20 cellular contexts compared by ENCODE assay signal in genomic region chr9:112780637-112781036, GRCh38. TPM values are rescaled to one million over a fixed set of nuclear protein-coding genes. Genes with fewer than 3 reads are reported as not detected.
DNase-seq lines count a peak whose midpoint lies in the region; ATAC-seq and TF ChIP-seq lines count a peak whose summit lies in the region.
"Had no signal": no experiment of that assay in that cellular context is flagged by ENCODE, and none has a peak within 500 bp of the region (broad histone marks: within the 10 kb centered on the region; RNA-seq: fewer than 3 reads in every experiment).

No MANE protein-coding gene starts in this region.

- no peaks in the 10 kb centered on the region for H3F3A ChIP-seq in SK-N-SH (replicated peaks; ENCODE audit: insufficient read depth)

- intact Hi-C loops in natural killer cell (cut with micrococcal nuclease) = no loop called here
- intact Hi-C loops in activated CD4-positive, alpha-beta memory T cell treated with anti-CD3 and anti-CD28 coated beads for 36 hours (cut with micrococcal nuclease) = no loop called here

- H3K27ac Mint-ChIP-seq in natural killer cell = no peak overlapping the region
- no peak overlapping the region for H3K27ac Mint-ChIP-seq in activated CD4-positive, alpha-beta memory T cell treated with anti-CD3 and anti-CD28 coated beads for 36 hours

- ATAC-seq in SK-N-SH treated with all-trans-retinoic acid at 6 μM for 48 hours (peak; percentile 31; the same call in 2 of the 3 replicates), natural killer cell (no peak)
- ATAC-seq: HepG2, Panc1, Right ventricle myocardium inferior had no signal

- CTCF ChIA-PET in SK-N-SH (lab: Yijun Ruan, JAX) = no interaction called here
- CTCF ChIA-PET in activated CD4-positive, alpha-beta memory T cell treated with anti-CD3 and anti-CD28 coated beads for 36 hours (lab: Charles Lee) = no interaction called here

- 78% methylated on average over 5 of the region's 5 CpGs for WGBS in SK-N-SH (ENCODE audit: low lambda C conversion rate)

- no peak for DNase-seq in SK-N-SH
- peak; percentile 97 for DNase-seq in NCI-H2171 treated with DMSO at 0.1 percent for 48 hours (lab: John Stamatoyannopoulos, UW)
- peak; percentile 22 for DNase-seq in epidermal melanocyte (ENCODE audit: insufficient read length, low spot score)
- peak; percentile 26 for DNase-seq in superior temporal gyrus (ENCODE audit: extremely low spot score)
- DNase-seq in natural killer cell = no peak
- DNase-seq in activated CD4-positive, alpha-beta memory T cell treated with anti-CD3 and anti-CD28 coated beads for 36 hours = no peak
- DNase-seq in DMS79 (lab: John Stamatoyannopoulos, UW) = no peak
- DNase-seq: BE2C; CD4-positive, alpha-beta memory T cell; NCI-H1105; NCI-H2029; NCI-H345; NCI-H748 treated with DMSO at 0.1 percent for 48 hours had no signal

- H3K4me3 Mint-ChIP-seq in natural killer cell = no peak overlapping the region
- H3K4me3 Mint-ChIP-seq in activated CD4-positive, alpha-beta memory T cell treated with anti-CD3 and anti-CD28 coated beads for 36 hours = no peak overlapping the region
- H3K4me3 Mint-ChIP-seq: CD4-positive, alpha-beta memory T cell had no signal

- no peaks in the 10 kb centered on the region for H3K4me1 ChIP-seq in SK-N-SH (ENCODE audit: control insufficient read depth in 1 of 2, insufficient read depth in 2 of 2, low read depth in 1 of 2, low read length in 1 of 2)
- H3K4me1 ChIP-seq: BE2C had no signal

- no peaks in the 10 kb centered on the region for H3K36me3 Mint-ChIP-seq in natural killer cell
- H3K36me3 Mint-ChIP-seq in activated CD4-positive, alpha-beta memory T cell treated with anti-CD3 and anti-CD28 coated beads for 36 hours = no peaks in the 10 kb centered on the region

- H3K36me3 ChIP-seq in SK-N-SH (replicated peaks in 1 of 2; ENCODE audit: control insufficient read depth in 1 of 2, insufficient read depth in 2 of 2, low read length in 1 of 2) = no peaks in the 10 kb centered on the region
- H3K36me3 ChIP-seq: BE2C, HAP-1 had no signal

- no peak overlapping the region for H3K4me2 ChIP-seq in SK-N-SH
- H3K4me2 ChIP-seq: KMS-11 had no signal

- no peak for TF ChIP-seq CTCF in SK-N-SH (IDR thresholded peaks at IDR 0.05)
- no peak for TF ChIP-seq CTCF in natural killer cell (IDR thresholded peaks at IDR 0.05)

- no peak for TF ChIP-seq EP300 in SK-N-SH (IDR thresholded peaks at IDR 0.05; ENCODE audit: borderline replicate concordance in 1 of 2, low read depth in 1 of 2, low read length in 1 of 2)

- H3K9me3 Mint-ChIP-seq in natural killer cell = no peaks in the 10 kb centered on the region
- H3K9me3 Mint-ChIP-seq in activated CD4-positive, alpha-beta memory T cell treated with anti-CD3 and anti-CD28 coated beads for 36 hours = no peaks in the 10 kb centered on the region
- H3K9me3 Mint-ChIP-seq: CD4-positive, alpha-beta memory T cell had no signal

- no peaks in the 10 kb centered on the region for H3K9me3 ChIP-seq in SK-N-SH
- H3K9me3 ChIP-seq: BE2C, HAP-1 had no signal

- no peak overlapping the region for H3K27ac ChIP-seq in SK-N-SH (ENCODE audit: low read depth in 2 of 2, low read length in 1 of 2)
- H3K27ac ChIP-seq: KMS-11, SK-N-MC had no signal

- H4K20me1 ChIP-seq in SK-N-SH (ENCODE audit: insufficient read depth) = no peaks in the 10 kb centered on the region

- H3K4me3 ChIP-seq in SK-N-SH (ENCODE audit: low read depth in 2 of 2, low read length in 1 of 2) = no peak overlapping the region
- H3K4me3 ChIP-seq: HAP-1, SK-N-MC had no signal

- no peaks in the 10 kb centered on the region for H3K79me2 ChIP-seq in SK-N-SH (ENCODE audit: insufficient read depth)

- H2AFZ ChIP-seq in SK-N-SH (ENCODE audit: low read depth) = no peak overlapping the region

- no peaks in the 10 kb centered on the region for H3K27me3 ChIP-seq in SK-N-SH (ENCODE audit: insufficient read depth)
- H3K27me3 ChIP-seq: BE2C had no signal

- no peak for TF ChIP-seq RAD21 in SK-N-SH (IDR thresholded peaks at IDR 0.05; ENCODE audit: low read length)

- peaks cover 30 to 45% of the 10 kb centered on the region in 2 donors for H3K4me1 Mint-ChIP-seq in natural killer cell
- peaks cover 12% of the 10 kb centered on the region for H3K4me1 Mint-ChIP-seq in activated CD4-positive, alpha-beta memory T cell treated with anti-CD3 and anti-CD28 coated beads for 36 hours (ENCODE audit: low read depth)

- no peak overlapping the region for H3K9ac ChIP-seq in SK-N-SH
- H3K9ac ChIP-seq: KMS-11 had no signal

- H3K9me2 ChIP-seq in SK-N-SH = no peaks in the 10 kb centered on the region

- POLR2A ChIA-PET in SK-N-SH (lab: Yijun Ruan, JAX) = no interaction called here
- POLR2A ChIA-PET in activated CD4-positive, alpha-beta memory T cell treated with anti-CD3 and anti-CD28 coated beads for 36 hours (lab: Charles Lee) = no interaction called here

- H3K27me3 Mint-ChIP-seq in natural killer cell (ENCODE audit: low read depth in 2 of 2) = peaks cover 0 to 9% of the 10 kb centered on the region in 2 donors
- H3K27me3 Mint-ChIP-seq in activated CD4-positive, alpha-beta memory T cell treated with anti-CD3 and anti-CD28 coated beads for 36 hours = no peaks in the 10 kb centered on the region
- H3K27me3 Mint-ChIP-seq: CD4-positive, alpha-beta memory T cell had no signal

TF ChIP-seq in SK-N-SH treated with all-trans-retinoic acid at 6 μM for 48 hours, 23 proteins besides CTCF, POLR2A, EP300 and RAD21:
- TF ChIP-seq SNAI2 (CRISPR knock-in tag; IDR thresholded peaks at IDR 0.05) (no peak), CSDC2 (CRISPR knock-in tag; IDR thresholded peaks at IDR 0.05) (no peak), BACH2 (CRISPR knock-in tag; IDR thresholded peaks at IDR 0.05; ENCODE audit: borderline replicate concordance) (no peak), CREB5 (CRISPR knock-in tag; IDR thresholded peaks at IDR 0.05; ENCODE audit: low read depth) (no peak), PPARA (CRISPR knock-in tag; IDR thresholded peaks at IDR 0.05; ENCODE audit: borderline replicate concordance) (no peak), ZFP3 (CRISPR knock-in tag; IDR thresholded peaks at IDR 0.05) (no peak)
TF ChIP-seq in SK-N-SH treated with all-trans-retinoic acid at 6 μM for 48 hours: peak in this region for 0.

TF ChIP-seq in SK-N-SH, 30 proteins besides CTCF, POLR2A, EP300 and RAD21:
- no peak for TF ChIP-seq TAF1 (IDR thresholded peaks at IDR 0.05; ENCODE audit: borderline replicate concordance, low read depth, low read length)
- no peak for TF ChIP-seq GABPA (IDR thresholded peaks at IDR 0.05; ENCODE audit: low read depth)
- TF ChIP-seq RCOR1 (IDR thresholded peaks at IDR 0.05; ENCODE audit: low read length) = no peak
- no peak for TF ChIP-seq ZBTB33 (IDR thresholded peaks at IDR 0.05; ENCODE audit: borderline replicate concordance, low read depth)
- no peak for TF ChIP-seq FOXM1 (IDR thresholded peaks at IDR 0.05; ENCODE audit: low read depth)

RNA-seq across cellular contexts. Expression of gene SNX30, which starts 30.1 kb away (rescaled TPM):
- 2.7 and 5.3 TPM in 2 replicates for polyA plus RNA-seq in SK-N-SH (2012; rRNA removed)
- polyA plus RNA-seq in SK-N-SH (2012; cell fraction: cytosol; rRNA removed) = 3.6 and 3.9 TPM in 2 replicates
- polyA plus RNA-seq in SK-N-SH (2012; cell fraction: nucleus; rRNA removed) = 5.6 and 10.5 TPM in 2 replicates
- 10 to 100 TPM in 1 of 3 donors, 1 to 10 TPM in 2; 8.5 to 10.5 (median 9.3) TPM for total RNA-seq in natural killer cell
- total RNA-seq in activated CD4-positive, alpha-beta memory T cell treated with anti-CD3 and anti-CD28 coated beads for 36 hours = 1 to 10 TPM; 4.4 to 4.8 TPM

Comparison
In these comparisons a context has a peak if more than half of its experiments do, and no peak if none do; other contexts are left out.
1. DNase-seq: peak in NCI-H2171 treated with DMSO at 0.1 percent for 48 hours (single experiment), epidermal melanocyte (single experiment) and superior temporal gyrus (single experiment); none in SK-N-SH (single experiment), natural killer cell (single experiment), activated CD4-positive, alpha-beta memory T cell treated with anti-CD3 and anti-CD28 coated beads for 36 hours (single experiment) and DMS79 (single experiment).